ENCODE assay signal across 8 cellular contexts in genomic region chr15:89750560-89751542, GRCh38. TPM values are rescaled to one million over a fixed set of nuclear protein-coding genes. Genes with fewer than 3 reads are reported as not detected.
DNase-seq lines count a peak whose midpoint lies in the region; ATAC-seq, FAIRE-seq and TF ChIP-seq lines count a peak whose summit lies in the region.

Gene MESP1, minus strand, starts transcription at chr15:89751249. Its CDS starts 18 bp downstream, at chr15:89751231.

- peak; percentile 42 for TF ChIP-seq POLR2A in endothelial cell of umbilical vein (IDR thresholded peaks at IDR 0.05; ENCODE audit: low read depth, low read length)

- H3K36me3 ChIP-seq in HUES48 (ENCODE audit: control insufficient read depth, insufficient read depth, low read length), result no peaks in the 10 kb centered on the region
- no peaks in the 10 kb centered on the region for H3K36me3 ChIP-seq in endothelial cell of umbilical vein (ENCODE audit: control insufficient read depth in 2 of 2, extremely low read depth in 1 of 2, insufficient read depth in 2 of 2, low read length in 2 of 2)

- FAIRE-seq in endothelial cell of umbilical vein (lab: Jason Lieb, UNC), result peak; percentile 98

- H3K4me1 ChIP-seq in HUES48 (ENCODE audit: control insufficient read depth, insufficient read depth, low read length), result peaks cover 21% of the 10 kb centered on the region; the same call in 1 of the 2 replicates
- peaks cover 6% of the 10 kb centered on the region for H3K4me1 ChIP-seq in endothelial cell of umbilical vein (ENCODE audit: control insufficient read depth, extremely low read depth, insufficient read depth, low read length)

- H3K9me3 ChIP-seq in HUES48 (ENCODE audit: control insufficient read depth, insufficient read depth, low read length) (no peaks in the 10 kb centered on the region), endothelial cell of umbilical vein (replicated peaks; ENCODE audit: control insufficient read depth, insufficient read depth, low read length) (no peaks in the 10 kb centered on the region)

- TF ChIP-seq CTCF in endothelial cell of umbilical vein (IDR thresholded peaks at IDR 0.05; ENCODE audit: extremely low read depth in 1 of 2, insufficient read depth in 1 of 2, low read depth in 1 of 2, low read length in 2 of 2), result peak; percentile 66 to 90

- H3K4me3 ChIP-seq in HUES48 (ENCODE audit: low read depth, low read length) (peak within 1 kb of the TSS; percentile 57), endothelial cell of umbilical vein (replicated peaks in 1 of 3; ENCODE audit: insufficient read depth in 1 of 3, low read depth in 1 of 3, low read length in 3 of 3) (peak within 1 kb of the TSS; percentile 38 to 48 (median 46))

- dilution Hi-C loops in endothelial cell of umbilical vein (cut with MboI; ENCODE audit: extremely low pct_ligation_motif_present, low sequenced_read_pairs), result loop anchor here (25.0 kb wide), 1 partner anchor 111 kb away; no protein-coding TSS in a partner anchor

- POLR2A ChIA-PET in endothelial cell of umbilical vein (lab: Charles Lee), result no interaction called here

- H3K4me2 ChIP-seq in endothelial cell of umbilical vein (ENCODE audit: insufficient read depth, low read length), result peak within 1 kb of the TSS; percentile 62

- CTCF ChIA-PET in endothelial cell of umbilical vein (lab: Charles Lee), result interaction anchor here (0.7 to 4.6 kb wide), 9 partner anchors 10 to 252 kb away, joined by 3 to 29 read pairs (median 4); no protein-coding TSS in a partner anchor

- intact Hi-C loops in endothelial cell of umbilical vein (cut with micrococcal nuclease), result loop anchor here (5.0 kb wide), 1 partner anchor 221 kb away; no protein-coding TSS in a partner anchor

- ATAC-seq in GM21423 (IDR thresholded peaks at IDR 0.05; ENCODE audit: unreplicated experiment), result peak; percentile 92

- BruUV-seq in endothelial cell of umbilical vein (replicated peaks; lab: Mats Ljungman, UMichigan), result no TSS peak

- peaks cover 84% of the 10 kb centered on the region for H3K27me3 ChIP-seq in HUES48 (ENCODE audit: control insufficient read depth, insufficient read depth, low read length)
- H3K27me3 ChIP-seq in endothelial cell of umbilical vein (ENCODE audit: control insufficient read depth in 2 of 2, insufficient read depth in 2 of 2, low read length in 2 of 2), result peaks cover 3 to 12% of the 10 kb centered on the region in 2 experiments

- H3K9ac ChIP-seq in HUES48 (ENCODE audit: low read depth, low read length) (no peak within 1 kb of the TSS), endothelial cell of umbilical vein (replicated peaks; ENCODE audit: extremely low read depth, insufficient read depth, low read length) (peak within 1 kb of the TSS; percentile 29)

- DNase-seq in D341Med (ENCODE audit: low spot score), result peak; percentile 99
- peak; percentile 91 for DNase-seq in NOMO-1 treated with dmso at 0.1 percent for 144 hours (lab: John Stamatoyannopoulos, UW; ENCODE audit: unreplicated experiment)
- DNase-seq in activated CD8-positive, alpha-beta memory T cell treated with anti-CD3 and anti-CD28 coated beads, Interleukin-2, amount 50 U/mL, for 24 hours (ENCODE audit: extremely low read depth), result peak; percentile 47
- DNase-seq in endothelial cell of umbilical vein (ENCODE audit: low read depth, low spot score), result peak; percentile 91
- peak; percentile 81 for DNase-seq in middle frontal gyrus (ENCODE audit: extremely low spot score, low spot score)
- DNase-seq in stimulated activated CD8-positive, alpha-beta memory T cell treated with anti-CD3 and anti-CD28 coated beads, Interleukin-2, amount 100 ng/mL, for 1 hour (ENCODE audit: low read depth in 2 of 2), result peak; percentile 75 to 77

- no peaks in the 10 kb centered on the region for H4K20me1 ChIP-seq in endothelial cell of umbilical vein (replicated peaks; ENCODE audit: control insufficient read depth, extremely low read depth, insufficient read depth, low read length)

- H2AFZ ChIP-seq in endothelial cell of umbilical vein (ENCODE audit: low read depth, low read length), result peak within 1 kb of the TSS; percentile 93

- no peaks in the 10 kb centered on the region for H3K9me1 ChIP-seq in endothelial cell of umbilical vein (replicated peaks; ENCODE audit: control insufficient read depth, extremely low read depth, insufficient read depth, low read length)

- no peaks in the 10 kb centered on the region for H3K79me2 ChIP-seq in endothelial cell of umbilical vein (ENCODE audit: control insufficient read depth, insufficient read depth, low read length)

- H3K27ac ChIP-seq in HUES48 (ENCODE audit: low read depth, low read length) (no peak within 1 kb of the TSS), endothelial cell of umbilical vein (ENCODE audit: insufficient read depth, low read depth, low read length) (no peak within 1 kb of the TSS)

TF ChIP-seq in endothelial cell of umbilical vein, 7 proteins besides CTCF, POLR2A, EP300 and RAD21:
- TF ChIP-seq MAX (IDR thresholded peaks at IDR 0.05; ENCODE audit: insufficient read depth, insufficient read length) (peak; percentile 65), POLR2AphosphoS5 (IDR thresholded peaks at IDR 0.05; ENCODE audit: insufficient read depth, low read depth, low read length) (peak; percentile 74), FOS (IDR thresholded peaks at IDR 0.05; ENCODE audit: borderline replicate concordance, insufficient read depth, low read length) (no peak)

RNA-seq across cellular contexts. Expression of gene MESP1, which starts in this region (rescaled TPM):
- total RNA-seq in endothelial cell of umbilical vein, result 1.0 and 1.7 TPM in 2 replicates
- 0.68 and 1.0 TPM in 2 replicates for polyA plus RNA-seq in endothelial cell of umbilical vein
- polyA plus RNA-seq in endothelial cell of umbilical vein (2011; cell fraction: cytosol; rRNA removed), result 0.21 and 0.35 TPM in 2 replicates
- 0.08 and 0.22 TPM in 2 replicates for polyA plus RNA-seq in endothelial cell of umbilical vein (2011; cell fraction: nucleus; rRNA removed)
- polyA plus RNA-seq in endothelial cell of umbilical vein (2012), result 1.00 and 1.3 TPM in 2 replicates
- polyA minus RNA-seq in endothelial cell of umbilical vein, result not detected in 2 replicates
- polyA minus RNA-seq in endothelial cell of umbilical vein (2011; cell fraction: cytosol; rRNA and poly(A)+ RNA removed), result 4.2 TPM
- polyA minus RNA-seq in endothelial cell of umbilical vein (2011; cell fraction: nucleus; rRNA and poly(A)+ RNA removed), result 0.24 and 0.53 TPM in 2 replicates

Comparison
In these comparisons a context has a peak if more than half of its experiments do, and no peak if none do; other contexts are left out.
1. DNase-seq: peak in every context shown above with its lines; median percentile 99 in D341Med; 91 in NOMO-1 treated with dmso at 0.1 percent for 144 hours; 91 in endothelial cell of umbilical vein; 81 in middle frontal gyrus; 76 in stimulated activated CD8-positive, alpha-beta memory T cell treated with anti-CD3 and anti-CD28 coated beads, Interleukin-2, amount 100 ng/mL, for 1 hour; 47 in activated CD8-positive, alpha-beta memory T cell treated with anti-CD3 and anti-CD28 coated beads, Interleukin-2, amount 50 U/mL, for 24 hours.